ENCODE assay signal across 9 cellular contexts in the genomic region with DNA sequence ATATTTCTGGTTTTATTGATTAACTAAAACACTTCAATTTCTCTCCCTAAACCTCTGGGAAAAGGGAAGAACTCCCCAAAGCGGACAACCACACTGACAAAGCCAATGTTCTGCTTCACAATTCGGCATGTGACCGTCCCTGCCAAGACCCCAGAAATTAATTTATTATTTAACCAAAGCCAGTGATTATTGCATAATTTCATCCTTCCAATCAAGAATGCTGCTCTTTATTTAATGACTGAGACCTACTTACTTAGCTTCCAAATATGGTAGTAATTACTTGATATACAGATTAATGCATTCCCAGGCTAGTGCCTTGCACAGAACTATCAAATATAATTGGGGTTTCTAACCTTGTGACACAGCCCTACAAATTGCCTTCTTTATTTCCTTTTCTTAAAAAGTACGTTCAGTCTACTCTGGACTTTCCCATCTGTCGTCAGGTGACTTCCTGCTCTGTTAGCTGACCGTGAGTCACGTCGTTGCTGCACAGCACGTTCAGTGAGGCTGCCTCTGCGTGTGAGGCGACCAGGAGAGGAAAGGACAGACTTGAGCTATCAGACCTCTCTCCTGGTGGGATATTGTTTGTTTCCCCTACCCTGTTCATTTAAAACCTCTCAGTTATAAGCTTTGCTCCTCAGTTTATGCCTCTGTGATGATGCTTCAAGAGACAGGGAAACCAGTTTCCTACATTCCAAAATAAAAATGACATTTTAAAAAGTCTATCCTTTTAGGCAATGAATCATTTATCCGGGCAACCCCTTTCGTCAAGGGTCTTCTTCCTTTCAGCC.
A peak's percentile ranks its signal among the peaks of the same experiment; 100 is the strongest.
DNase-seq lines count a peak whose midpoint lies in the region; ATAC-seq and FAIRE-seq lines count a peak whose summit lies in the region.
"Had no signal": no experiment of that assay in that cellular context is flagged by ENCODE, and none has a peak within 500 bp of the region (broad histone marks: within the 10 kb centered on the region; RNA-seq: fewer than 3 reads in every experiment).

No MANE protein-coding gene starts in this region.

- peak; percentile 92 for FAIRE-seq in islet of Langerhans (lab: Jason Lieb, UNC)
- FAIRE-seq: TTC549 had no signal

- peak; percentile 88 for DNase-seq in COLO829 (ENCODE audit: low spot score)
- DNase-seq in T-helper 2 cell: peak; percentile 53 to 92 (median 73)
- peak; percentile 93 for DNase-seq in amniotic epithelial cell (ENCODE audit: low read depth)
- peak; percentile 74 for DNase-seq in stimulated activated CD4-positive, alpha-beta T cell treated with anti-CD3 and anti-CD28 coated beads, Interleukin-4, amount 100 ng/mL, for 1 hour
- no peak for DNase-seq in hippocampal formation (lab: John Stamatoyannopoulos, UW)

- peak; percentile 96 for ATAC-seq in GM19463 (IDR thresholded peaks at IDR 0.05; ENCODE audit: unreplicated experiment)
- ATAC-seq in HG03565 (IDR thresholded peaks at IDR 0.05; ENCODE audit: unreplicated experiment): peak; percentile 92

Comparison
In these comparisons a context has a peak if more than half of its experiments do, and no peak if none do; other contexts are left out.
1. DNase-seq: peak in COLO829 (single experiment), T-helper 2 cell (5 of 5), amniotic epithelial cell (single experiment) and stimulated activated CD4-positive, alpha-beta T cell treated with anti-CD3 and anti-CD28 coated beads, Interleukin-4, amount 100 ng/mL, for 1 hour (single experiment); none in hippocampal formation (0 of 2).